9 cellular contexts compared by ENCODE assay signal in genomic region chr14:85529803-85530574, GRCh38. TPM values are rescaled to one million over a fixed set of nuclear protein-coding genes. Genes with fewer than 3 reads are reported as not detected.
A peak's percentile ranks its signal among the peaks of the same experiment; 100 is the strongest.
DNase-seq lines count a peak whose midpoint lies in the region; ATAC-seq and TF ChIP-seq lines count a peak whose summit lies in the region.
"Had no signal": no experiment of that assay in that cellular context is flagged by ENCODE, and none has a peak within 500 bp of the region (broad histone marks: within the 10 kb centered on the region; RNA-seq: fewer than 3 reads in every experiment).

A gene with protein sequence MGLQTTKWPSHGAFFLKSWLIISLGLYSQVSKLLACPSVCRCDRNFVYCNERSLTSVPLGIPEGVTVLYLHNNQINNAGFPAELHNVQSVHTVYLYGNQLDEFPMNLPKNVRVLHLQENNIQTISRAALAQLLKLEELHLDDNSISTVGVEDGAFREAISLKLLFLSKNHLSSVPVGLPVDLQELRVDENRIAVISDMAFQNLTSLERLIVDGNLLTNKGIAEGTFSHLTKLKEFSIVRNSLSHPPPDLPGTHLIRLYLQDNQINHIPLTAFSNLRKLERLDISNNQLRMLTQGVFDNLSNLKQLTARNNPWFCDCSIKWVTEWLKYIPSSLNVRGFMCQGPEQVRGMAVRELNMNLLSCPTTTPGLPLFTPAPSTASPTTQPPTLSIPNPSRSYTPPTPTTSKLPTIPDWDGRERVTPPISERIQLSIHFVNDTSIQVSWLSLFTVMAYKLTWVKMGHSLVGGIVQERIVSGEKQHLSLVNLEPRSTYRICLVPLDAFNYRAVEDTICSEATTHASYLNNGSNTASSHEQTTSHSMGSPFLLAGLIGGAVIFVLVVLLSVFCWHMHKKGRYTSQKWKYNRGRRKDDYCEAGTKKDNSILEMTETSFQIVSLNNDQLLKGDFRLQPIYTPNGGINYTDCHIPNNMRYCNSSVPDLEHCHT (plus strand): TSS chr14:85530144. CDS start chr14:85621515, 91,371 bp downstream.

- H3K36me3 ChIP-seq in suprapubic skin (no peaks in the 10 kb centered on the region), MM.1S (replicated peaks; ENCODE audit: insufficient read depth, low read length) (no peaks in the 10 kb centered on the region)

- no peak for TF ChIP-seq POLR2A in suprapubic skin (IDR thresholded peaks at IDR 0.05)

- H3K4me2 ChIP-seq in MM.1S (ENCODE audit: low read depth, low read length): no peak within 1 kb of the TSS

- TF ChIP-seq CTCF in coronary artery (IDR thresholded peaks at IDR 0.05) (no peak), suprapubic skin (IDR thresholded peaks at IDR 0.05) (no peak), MM.1S (IDR thresholded peaks at IDR 0.05; ENCODE audit: low read length) (no peak)

- H3K4me1 ChIP-seq in suprapubic skin (peaks cover 54% of the 10 kb centered on the region), MM.1S (ENCODE audit: low read length) (no peaks in the 10 kb centered on the region)

- H3K27me3 ChIP-seq in suprapubic skin (no peaks in the 10 kb centered on the region), MM.1S (replicated peaks; ENCODE audit: insufficient read depth, low read length) (no peaks in the 10 kb centered on the region)

- H3F3A ChIP-seq in MM.1S (ENCODE audit: insufficient read depth, low read length): no peaks in the 10 kb centered on the region

- DNase-seq in activated CD4-positive, alpha-beta T cell treated with anti-CD3 and anti-CD28 coated beads for 48 hours: peak; percentile 27
- no peak for DNase-seq in activated CD4-positive, alpha-beta T cell treated with anti-CD3 and anti-CD28 coated beads, Interleukin-2, amount 50 U/mL, for 1 hour
- DNase-seq in coronary artery (ENCODE audit: low spot score) (peak; percentile 74), left kidney (ENCODE audit: low read depth, low spot score) (peak; percentile 81), suprapubic skin (ENCODE audit: low spot score in 2 of 2) (peak; percentile 80 to 83), MM.1S (no peak), SIG-M5 treated with dmso at 0.1 percent for 504 hours (lab: John Stamatoyannopoulos, UW; ENCODE audit: unreplicated experiment) (no peak)

- TF ChIP-seq EP300 in suprapubic skin (IDR thresholded peaks at IDR 0.05): no peak

- no peaks in the 10 kb centered on the region for H3K79me2 ChIP-seq in MM.1S (ENCODE audit: low read length)

- H3K9me3 ChIP-seq in suprapubic skin (no peaks in the 10 kb centered on the region), MM.1S (replicated peaks; ENCODE audit: insufficient read depth, low read length) (no peaks in the 10 kb centered on the region)

- H3K9me2 ChIP-seq in MM.1S (replicated peaks; ENCODE audit: insufficient read depth, low read length): no peaks in the 10 kb centered on the region

- peak within 1 kb of the TSS; percentile 22 to 88 for H3K27ac ChIP-seq in coronary artery
- peak within 1 kb of the TSS; percentile 86 for H3K27ac ChIP-seq in suprapubic skin
- no peak within 1 kb of the TSS for H3K27ac ChIP-seq in MM.1S (ENCODE audit: low read length)
- H3K27ac ChIP-seq: C4-2B had no signal

- H4K20me1 ChIP-seq in MM.1S (ENCODE audit: insufficient read depth, low read length): no peaks in the 10 kb centered on the region

- no peak for ATAC-seq in HG02798 (IDR thresholded peaks at IDR 0.05; ENCODE audit: poor library complexity, unreplicated experiment)

- WGBS in suprapubic skin: 3% methylated on average over 19 of the region's 57 CpGs

- H3K4me3 ChIP-seq in coronary artery (peak within 1 kb of the TSS; percentile 76), suprapubic skin (peak within 1 kb of the TSS; percentile 78), MM.1S (ENCODE audit: low read length) (no peak within 1 kb of the TSS)

- no peak within 1 kb of the TSS for H2AFZ ChIP-seq in MM.1S (ENCODE audit: low read length)

- no peak within 1 kb of the TSS for H3K9ac ChIP-seq in MM.1S (ENCODE audit: low read length)

RNA-seq across cellular contexts. Expression of the gene that starts here (rescaled TPM):
- 10 to 100 TPM; 21.5 to 41.4 (median 28.0) TPM for total RNA-seq in suprapubic skin

Comparison
In these comparisons a context has a peak if more than half of its experiments do, and no peak if none do; other contexts are left out.
1. DNase-seq: peak in activated CD4-positive, alpha-beta T cell treated with anti-CD3 and anti-CD28 coated beads for 48 hours (single experiment), coronary artery (single experiment), left kidney (single experiment) and suprapubic skin (2 of 2); none in activated CD4-positive, alpha-beta T cell treated with anti-CD3 and anti-CD28 coated beads, Interleukin-2, amount 50 U/mL, for 1 hour (single experiment), MM.1S (single experiment) and SIG-M5 treated with dmso at 0.1 percent for 504 hours (single experiment).